Comparison of ENCODE assay signal across 23 cellular contexts in the genomic region with DNA sequence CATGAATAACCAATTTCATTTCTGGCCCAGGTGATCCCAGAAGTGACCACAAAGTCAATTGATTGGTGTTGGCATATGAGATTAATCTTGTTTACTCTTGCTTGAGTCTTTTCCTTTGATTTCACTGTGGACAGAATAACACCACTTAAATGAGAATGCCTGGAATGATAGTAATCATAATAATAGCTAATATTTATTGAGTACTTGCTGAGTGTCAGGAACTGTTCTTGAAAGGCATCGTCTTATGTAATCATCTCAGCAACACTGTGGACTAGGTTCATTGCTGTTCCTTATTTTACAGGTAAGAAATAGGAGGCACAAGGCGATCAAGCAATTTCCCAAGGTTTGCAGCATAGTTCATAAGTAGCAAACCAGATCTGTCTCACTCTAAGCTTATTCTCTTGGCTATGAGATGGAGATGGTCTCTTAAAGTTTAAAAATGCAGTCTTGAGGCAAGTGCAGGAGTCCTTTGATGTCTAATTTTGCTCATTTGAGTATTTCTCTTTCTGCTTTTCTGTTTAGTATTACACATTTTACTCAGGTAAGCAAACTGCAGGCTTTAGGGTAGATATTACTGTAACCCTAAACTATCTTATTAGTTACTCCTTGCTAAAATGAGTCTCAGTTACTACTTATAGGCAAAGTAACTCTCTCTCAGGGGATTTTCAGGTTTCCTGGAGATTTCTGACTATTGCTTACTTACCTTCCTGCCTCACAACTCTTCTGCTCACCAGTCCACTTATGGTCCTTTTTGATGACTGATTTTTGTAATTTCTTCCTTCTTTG. TPM values are rescaled to one million over a fixed set of nuclear protein-coding genes. Genes with fewer than 3 reads are reported as not detected.
DNase-seq lines count a peak whose midpoint lies in the region; ATAC-seq, FAIRE-seq and TF ChIP-seq lines count a peak whose summit lies in the region.
"Had no signal": no experiment of that assay in that cellular context is flagged by ENCODE, and none has a peak within 500 bp of the region (broad histone marks: within the 10 kb centered on the region; RNA-seq: fewer than 3 reads in every experiment).

No MANE protein-coding gene starts in this region.

- H3K27me3 ChIP-seq in Caco-2 (replicated peaks; ENCODE audit: control insufficient read depth, insufficient read depth, low read length): no peaks in the 10 kb centered on the region
- H3K27me3 ChIP-seq in PC-3 (ENCODE audit: low read length): no peaks in the 10 kb centered on the region
- no peaks in the 10 kb centered on the region for H3K27me3 ChIP-seq in endothelial cell of umbilical vein (ENCODE audit: control insufficient read depth in 2 of 2, insufficient read depth in 2 of 2, low read length in 2 of 2)
- H3K27me3 ChIP-seq in Peyer's patch: no peaks in the 10 kb centered on the region
- H3K27me3 ChIP-seq: MG63 had no signal

- H4K20me1 ChIP-seq in PC-3 (ENCODE audit: low read length): no peaks in the 10 kb centered on the region; the same call in 1 of the 2 replicates
- H4K20me1 ChIP-seq in endothelial cell of umbilical vein (replicated peaks; ENCODE audit: control insufficient read depth, extremely low read depth, insufficient read depth, low read length): no peaks in the 10 kb centered on the region

- no peaks in the 10 kb centered on the region for H3K36me3 ChIP-seq in Caco-2 (ENCODE audit: control insufficient read depth, insufficient read depth, low read length)
- H3K36me3 ChIP-seq in PC-3 (ENCODE audit: low read depth, low read length): peaks cover 50% of the 10 kb centered on the region
- no peaks in the 10 kb centered on the region for H3K36me3 ChIP-seq in endothelial cell of umbilical vein (ENCODE audit: control insufficient read depth in 2 of 2, extremely low read depth in 1 of 2, insufficient read depth in 2 of 2, low read length in 2 of 2)
- H3K36me3 ChIP-seq in Peyer's patch: no peaks in the 10 kb centered on the region
- H3K36me3 ChIP-seq: MG63 had no signal

- dilution Hi-C loops in endothelial cell of umbilical vein (cut with MboI; ENCODE audit: extremely low pct_ligation_motif_present, low sequenced_read_pairs): no loop called here

- BruUV-seq in Caco-2 (replicated peaks; lab: Mats Ljungman, UMichigan) (no TSS peak), PC-3 (replicated peaks; lab: Mats Ljungman, UMichigan) (no TSS peak), endothelial cell of umbilical vein (replicated peaks; lab: Mats Ljungman, UMichigan) (no TSS peak)

- no peak overlapping the region for H3K27ac Mint-ChIP-seq in Caco-2 (ENCODE audit: unreplicated experiment)
- no peak overlapping the region for H3K27ac Mint-ChIP-seq in stimulated activated effector memory CD8-positive, alpha-beta T cell treated with anti-CD3 and anti-CD28 coated beads, Interleukin-12 subunit alpha, Interleukin-12 subunit beta, amount 100 ng/mL, for 72 hours
- H3K27ac Mint-ChIP-seq: CD8-positive, alpha-beta T cell; GM23338; H9 had no signal

- peak overlapping the region; percentile 90 for H3K4me2 ChIP-seq in PC-3 (ENCODE audit: low read length)
- H3K4me2 ChIP-seq in endothelial cell of umbilical vein (ENCODE audit: insufficient read depth, low read length): peak overlapping the region; percentile 83
- H3K4me2 ChIP-seq: GM23338 had no signal

- H3K4me1 Mint-ChIP-seq in Caco-2 (ENCODE audit: low read depth, unreplicated experiment): peaks cover 40% of the 10 kb centered on the region
- H3K4me1 Mint-ChIP-seq in stimulated activated effector memory CD8-positive, alpha-beta T cell treated with anti-CD3 and anti-CD28 coated beads, Interleukin-12 subunit alpha, Interleukin-12 subunit beta, amount 100 ng/mL, for 72 hours: no peaks in the 10 kb centered on the region

- no peaks in the 10 kb centered on the region for H3K27me3 Mint-ChIP-seq in Caco-2 (ENCODE audit: insufficient read depth, unreplicated experiment)

- no peaks in the 10 kb centered on the region for H3K9me3 Mint-ChIP-seq in Caco-2 (ENCODE audit: unreplicated experiment)
- no peaks in the 10 kb centered on the region for H3K9me3 Mint-ChIP-seq in stimulated activated effector memory CD8-positive, alpha-beta T cell treated with anti-CD3 and anti-CD28 coated beads, Interleukin-12 subunit alpha, Interleukin-12 subunit beta, amount 100 ng/mL, for 72 hours
- H3K9me3 Mint-ChIP-seq: CD8-positive, alpha-beta T cell; GM23338; H9 had no signal

- intact Hi-C loops in Caco-2 (cut with micrococcal nuclease; ENCODE audit: unreplicated experiment): loop anchor here (1.0 to 2.0 kb wide), 4 partner anchors 8 to 67 kb away; no protein-coding TSS in a partner anchor
- intact Hi-C loops in PC-3 (cut with micrococcal nuclease): no loop called here
- intact Hi-C loops in endothelial cell of umbilical vein (cut with micrococcal nuclease): loop anchor here (5.0 kb wide), 1 partner anchor 161 kb away; a partner anchor contains a TSS

- CTCF ChIA-PET in Caco-2 (lab: Charles Lee) (interaction anchor here (0.6 kb wide), 1 partner anchor 100 kb away, joined by 4 read pairs; no protein-coding TSS in a partner anchor), PC-3 (lab: Charles Lee) (no interaction called here), endothelial cell of umbilical vein (lab: Charles Lee) (interaction anchor here (1.1 to 2.8 kb wide), 10 partner anchors 7 to 102 kb away, joined by 3 to 18 read pairs (median 4); no protein-coding TSS in a partner anchor)

- H3K4me3 ChIP-seq in Caco-2 (ENCODE audit: low read depth, low read length): no peak overlapping the region
- H3K4me3 ChIP-seq in PC-3 (ENCODE audit: low read length): 0 out of 2 replicates have a peak overlapping the region, but pooled peaks have one; percentile 12
- H3K4me3 ChIP-seq in endothelial cell of umbilical vein (replicated peaks in 1 of 3; ENCODE audit: insufficient read depth in 1 of 3, low read depth in 1 of 3, low read length in 3 of 3): peak overlapping the region in 1 of 3 experiments; percentile 2
- H3K4me3 ChIP-seq in Peyer's patch: no peak overlapping the region
- H3K4me3 ChIP-seq: GM23338, K562, MG63 had no signal

- H3K4me3 Mint-ChIP-seq in Caco-2 (ENCODE audit: unreplicated experiment): peak overlapping the region; percentile 24
- no peak overlapping the region for H3K4me3 Mint-ChIP-seq in stimulated activated effector memory CD8-positive, alpha-beta T cell treated with anti-CD3 and anti-CD28 coated beads, Interleukin-12 subunit alpha, Interleukin-12 subunit beta, amount 100 ng/mL, for 72 hours
- H3K4me3 Mint-ChIP-seq: CD8-positive, alpha-beta T cell; GM23338; H9 had no signal

- TF ChIP-seq CTCF in Caco-2 (IDR thresholded peaks at IDR 0.05; ENCODE audit: insufficient read depth in 1 of 2, low read depth in 1 of 2, low read length in 1 of 2, severe bottlenecking in 1 of 2, unreplicated experiment in 1 of 2) (no peak), PC-3 (conservative IDR thresholded peaks at IDR 0.05; ENCODE audit: low read depth, low read length) (no peak), endothelial cell of umbilical vein (IDR thresholded peaks at IDR 0.05; ENCODE audit: extremely low read depth in 1 of 2, insufficient read depth in 1 of 2, low read depth in 1 of 2, low read length in 2 of 2) (no peak), Peyer's patch (IDR thresholded peaks at IDR 0.05) (no peak)

- peaks cover 98% of the 10 kb centered on the region for H3K79me2 ChIP-seq in PC-3 (ENCODE audit: low read length)
- peaks cover 97% of the 10 kb centered on the region for H3K79me2 ChIP-seq in endothelial cell of umbilical vein (ENCODE audit: control insufficient read depth, insufficient read depth, low read length)

- H3K9ac ChIP-seq in PC-3 (ENCODE audit: low read length) (no peak overlapping the region), endothelial cell of umbilical vein (replicated peaks; ENCODE audit: extremely low read depth, insufficient read depth, low read length) (no peak overlapping the region)

- POLR2A ChIA-PET in Caco-2 (lab: Charles Lee): no interaction called here
- POLR2A ChIA-PET in PC-3 (lab: Charles Lee; ENCODE audit: unreplicated experiment): no interaction called here
- POLR2A ChIA-PET in endothelial cell of umbilical vein (lab: Charles Lee): interaction anchor here (1.1 kb wide), 1 partner anchor 10 kb away, joined by 3 read pairs; no protein-coding TSS in a partner anchor

- H3K9me1 ChIP-seq in endothelial cell of umbilical vein (replicated peaks; ENCODE audit: control insufficient read depth, extremely low read depth, insufficient read depth, low read length): no peaks in the 10 kb centered on the region

- FAIRE-seq in endothelial cell of umbilical vein (lab: Jason Lieb, UNC): no peak
- FAIRE-seq: A204.1, GM18507, K562 had no signal

- H3K36me3 Mint-ChIP-seq in Caco-2 (ENCODE audit: insufficient read depth, unreplicated experiment): peaks cover 28% of the 10 kb centered on the region
- H3K36me3 Mint-ChIP-seq in stimulated activated effector memory CD8-positive, alpha-beta T cell treated with anti-CD3 and anti-CD28 coated beads, Interleukin-12 subunit alpha, Interleukin-12 subunit beta, amount 100 ng/mL, for 72 hours: no peaks in the 10 kb centered on the region
- H3K36me3 Mint-ChIP-seq: CD8-positive, alpha-beta T cell had no signal

- H3K9me3 ChIP-seq in Caco-2 (no peaks in the 10 kb centered on the region), PC-3 (ENCODE audit: low read length) (no peaks in the 10 kb centered on the region), endothelial cell of umbilical vein (replicated peaks; ENCODE audit: control insufficient read depth, insufficient read depth, low read length) (no peaks in the 10 kb centered on the region), Peyer's patch (no peaks in the 10 kb centered on the region)
- H3K9me3 ChIP-seq: MG63 had no signal

- H2AFZ ChIP-seq in PC-3 (ENCODE audit: low read length) (no peak overlapping the region), endothelial cell of umbilical vein (ENCODE audit: low read depth, low read length) (no peak overlapping the region)
- H2AFZ ChIP-seq: GM23338 had no signal

- H3F3A ChIP-seq in PC-3 (ENCODE audit: low read length, unreplicated experiment): no peaks in the 10 kb centered on the region

- no peak for TF ChIP-seq POLR2A in endothelial cell of umbilical vein (IDR thresholded peaks at IDR 0.05; ENCODE audit: low read depth, low read length)
- TF ChIP-seq POLR2A in Peyer's patch (IDR thresholded peaks at IDR 0.05): no peak

- no peaks in the 10 kb centered on the region for H3K9me2 ChIP-seq in PC-3 (replicated peaks; ENCODE audit: low read length)

- no peak overlapping the region for H3K27ac ChIP-seq in PC-3 (ENCODE audit: low read length)
- H3K27ac ChIP-seq in endothelial cell of umbilical vein (ENCODE audit: insufficient read depth, low read depth, low read length): peak overlapping the region; percentile 40
- no peak overlapping the region for H3K27ac ChIP-seq in Peyer's patch

- DNase-seq in Caco-2 (no peak), PC-3 (no peak), endothelial cell of umbilical vein (ENCODE audit: low read depth, low spot score) (peak; percentile 70), NCI-H1048 (lab: John Stamatoyannopoulos, UW) (no peak), Peyer's patch (no peak)
- DNase-seq in stimulated activated effector memory CD8-positive, alpha-beta T cell treated with anti-CD3 and anti-CD28 coated beads, Interleukin-12 subunit alpha, Interleukin-12 subunit beta, amount 100 ng/mL, for 72 hours (ENCODE audit: low spot score in 2 of 2): no peak
- DNase-seq: C1 segment of cervical spinal cord; Calu3; CD8-positive, alpha-beta T cell; H9; MG63; NCI-H2029; NCI-H446 treated with DMSO at 0.1 percent for 48 hours; NCI-H526; NCI-H82; NK-92 treated with Interleukin-12 subunit alpha and Interleukin-12 subunit beta, amount 100 ng/mL, for 24 hours; SHP77 treated with DMSO at 0.1 percent for 48 hours; SW 1271 had no signal

- no peak for ATAC-seq in PC-3
- ATAC-seq in stimulated activated effector memory CD8-positive, alpha-beta T cell treated with anti-CD3 and anti-CD28 coated beads, Interleukin-12 subunit alpha, Interleukin-12 subunit beta, amount 100 ng/mL, for 72 hours: peak; percentile 31
- ATAC-seq in GM21515 (IDR thresholded peaks at IDR 0.05; ENCODE audit: unreplicated experiment): no peak
- ATAC-seq: CD8-positive, alpha-beta T cell; GM23338; K562 had no signal

- H3K4me1 ChIP-seq in Caco-2 (peaks cover 78% of the 10 kb centered on the region), PC-3 (ENCODE audit: insufficient read depth, low read length) (peaks cover 49% of the 10 kb centered on the region), endothelial cell of umbilical vein (ENCODE audit: control insufficient read depth, extremely low read depth, insufficient read depth, low read length) (peaks cover 59% of the 10 kb centered on the region), Peyer's patch (no peaks in the 10 kb centered on the region)

RNA-seq across cellular contexts. Expression of a gene that starts 6.3 kb away (rescaled TPM):
- total RNA-seq in Caco-2 (2022) (98.0 and 98.7 TPM in 2 replicates), PC-3 (2014; rRNA removed) (50.4 and 73.2 TPM in 2 replicates), endothelial cell of umbilical vein (99.3 and 113 TPM in 2 replicates), Peyer's patch (10 to 100 TPM; 15.7 to 43.3 (median 32.2) TPM)
- polyA plus RNA-seq in endothelial cell of umbilical vein: 154 and 166 TPM in 2 replicates
- 80.1 and 88.6 TPM in 2 replicates for polyA plus RNA-seq in endothelial cell of umbilical vein (2011; cell fraction: cytosol; rRNA removed)
- 280 and 349 TPM in 2 replicates for polyA plus RNA-seq in endothelial cell of umbilical vein (2011; cell fraction: nucleus; rRNA removed)
- polyA plus RNA-seq in endothelial cell of umbilical vein (2012): 121 and 143 TPM in 2 replicates
- polyA minus RNA-seq in endothelial cell of umbilical vein: 869 and 872 TPM in 2 replicates
- 17.4 TPM for polyA minus RNA-seq in endothelial cell of umbilical vein (2011; cell fraction: cytosol; rRNA and poly(A)+ RNA removed)
- polyA minus RNA-seq in endothelial cell of umbilical vein (2011; cell fraction: nucleus; rRNA and poly(A)+ RNA removed): 1,050 and 1,471 TPM in 2 replicates
